ENCODE assay signal across 8 cellular contexts in genomic region chr11:31340903-31341572, GRCh38. TPM values are rescaled to one million over a fixed set of nuclear protein-coding genes. Genes with fewer than 3 reads are reported as not detected.
DNase-seq lines count a peak whose midpoint lies in the region; ATAC-seq, FAIRE-seq and TF ChIP-seq lines count a peak whose summit lies in the region.

No MANE protein-coding gene starts in this region.

- CTCF ChIA-PET in activated CD8-positive, alpha-beta T cell treated with anti-CD3 and anti-CD28 coated beads, Interleukin-2, amount 10 ng/mL, durations not matched to agents 7 days and 5 days (lab: Charles Lee) = interaction anchor here (1.0 kb wide), 1 partner anchor 28 kb away, joined by 4 read pairs; the partner anchor contains the start of genes DCDC1 and DNAJC24
- CTCF ChIA-PET in HepG2 (lab: Yijun Ruan, JAX; ENCODE audit: low intra/inter-chr PET ratio, low total read pairs) = no interaction called here

- no peak for TF ChIP-seq RAD21 in HepG2 (CRISPR knock-in tag; IDR thresholded peaks at IDR 0.05)

- WGBS in HepG2 (ENCODE audit: low lambda C conversion rate) = 28% methylated on average over 5 of the region's 5 CpGs

- H3K4me1 Mint-ChIP-seq in activated CD8-positive, alpha-beta T cell treated with anti-CD3 and anti-CD28 coated beads, Interleukin-2, amount 10 ng/mL, durations not matched to agents 7 days and 5 days (ENCODE audit: low read depth) = no peaks in the 10 kb centered on the region

- H3K79me2 ChIP-seq in KMS-11 (ENCODE audit: insufficient read depth, low read depth) (no peaks in the 10 kb centered on the region), HepG2 (ENCODE audit: insufficient read depth, low read length) (no peaks in the 10 kb centered on the region)

- intact Hi-C loops in left cardiac atrium (cut with DNase I) = no loop called here
- intact Hi-C loops in HepG2 (cut with micrococcal nuclease; ENCODE audit: unreplicated experiment) = loop anchor here (1.0 to 10.0 kb wide), 2 partner anchors 236 to 530 kb away; no protein-coding TSS in a partner anchor

- no peaks in the 10 kb centered on the region for H3K27me3 ChIP-seq in cardiac muscle cell
- no peaks in the 10 kb centered on the region for H3K27me3 ChIP-seq in KMS-11 (ENCODE audit: insufficient read depth, low read depth)
- no peaks in the 10 kb centered on the region for H3K27me3 ChIP-seq in HepG2 (ENCODE audit: control insufficient read depth in 1 of 2, insufficient read depth in 2 of 2, low read length in 2 of 2)

- ATAC-seq in left cardiac atrium = no peak
- no peak for ATAC-seq in activated CD8-positive, alpha-beta T cell treated with anti-CD3 and anti-CD28 coated beads, Interleukin-2, amount 10 ng/mL, durations not matched to agents 7 days and 5 days
- ATAC-seq in HepG2 = peak; percentile 88
- ATAC-seq in HG03460 (IDR thresholded peaks at IDR 0.05; ENCODE audit: unreplicated experiment) = no peak

- no peak overlapping the region for H3K9ac ChIP-seq in KMS-11
- no peak overlapping the region for H3K9ac ChIP-seq in HepG2 (ENCODE audit: insufficient read depth, low read depth, low read length)

- in situ Hi-C loops in HepG2 (cut with HindIII; ENCODE audit: extremely low pct_ligation_motif_present, low pct_unique_long_range_greater_than_20kb) = no loop called here

- H3K36me3 ChIP-seq in cardiac muscle cell (no peaks in the 10 kb centered on the region), KMS-11 (ENCODE audit: insufficient read depth) (no peaks in the 10 kb centered on the region), HepG2 (replicated peaks in 1 of 2; ENCODE audit: control insufficient read depth in 1 of 2, insufficient read depth in 2 of 2, low read length in 2 of 2) (no peaks in the 10 kb centered on the region)

- TF ChIP-seq CTCF in cardiac muscle cell (IDR thresholded peaks at IDR 0.05; ENCODE audit: low read depth, low read length) (peak; percentile 62), KMS-11 (conservative IDR thresholded peaks at IDR 0.05; ENCODE audit: low read depth, low read length) (peak; percentile 56), HepG2 (CRISPR knock-in tag; IDR thresholded peaks at IDR 0.05) (peak; percentile 51)

- no peaks in the 10 kb centered on the region for H3K36me3 Mint-ChIP-seq in activated CD8-positive, alpha-beta T cell treated with anti-CD3 and anti-CD28 coated beads, Interleukin-2, amount 10 ng/mL, durations not matched to agents 7 days and 5 days (ENCODE audit: low read depth)

- peaks cover 7% of the 10 kb centered on the region for H3K27me3 Mint-ChIP-seq in activated CD8-positive, alpha-beta T cell treated with anti-CD3 and anti-CD28 coated beads, Interleukin-2, amount 10 ng/mL, durations not matched to agents 7 days and 5 days (ENCODE audit: low read depth)

- no peak overlapping the region for H3K4me3 Mint-ChIP-seq in activated CD8-positive, alpha-beta T cell treated with anti-CD3 and anti-CD28 coated beads, Interleukin-2, amount 10 ng/mL, durations not matched to agents 7 days and 5 days

- no peaks in the 10 kb centered on the region for H3K9me3 Mint-ChIP-seq in activated CD8-positive, alpha-beta T cell treated with anti-CD3 and anti-CD28 coated beads, Interleukin-2, amount 10 ng/mL, durations not matched to agents 7 days and 5 days (ENCODE audit: insufficient read depth)

- H3K4me3 ChIP-seq in cardiac muscle cell (no peak overlapping the region), KMS-11 (IDR thresholded peaks at IDR 0.05; ENCODE audit: insufficient read depth, low read depth, low read length) (no peak overlapping the region), HepG2 (replicated peaks in 1 of 3; ENCODE audit: insufficient read depth in 1 of 3, low read depth in 2 of 3, low read length in 3 of 3) (no peak overlapping the region)

- H3K4me2 ChIP-seq in KMS-11 (no peak overlapping the region), HepG2 (ENCODE audit: low read depth, low read length) (no peak overlapping the region)

- H3K4me1 ChIP-seq in cardiac muscle cell (ENCODE audit: low read depth) = no peaks in the 10 kb centered on the region
- no peaks in the 10 kb centered on the region for H3K4me1 ChIP-seq in KMS-11 (ENCODE audit: low read depth, poor library complexity, severe bottlenecking)
- H3K4me1 ChIP-seq in HepG2 (ENCODE audit: insufficient read depth, low read length) = no peaks in the 10 kb centered on the region

- TF ChIP-seq EP300 in HepG2 (IDR thresholded peaks at IDR 0.05; ENCODE audit: low read depth in 2 of 2, low read length in 2 of 2) = no peak
- TF ChIP-seq EP300 in HepG2 (CRISPR knock-in tag; IDR thresholded peaks at IDR 0.05; ENCODE audit: borderline replicate concordance) = no peak

- H4K20me1 ChIP-seq in KMS-11 (ENCODE audit: insufficient read depth) = no peaks in the 10 kb centered on the region
- H4K20me1 ChIP-seq in HepG2 (ENCODE audit: insufficient read depth, low read length) = no peaks in the 10 kb centered on the region

- H3K9me3 ChIP-seq in cardiac muscle cell (ENCODE audit: low read depth) (no peaks in the 10 kb centered on the region), HepG2 (ENCODE audit: low read length) (no peaks in the 10 kb centered on the region)

- BruUV-seq in HepG2 (replicated peaks; lab: Mats Ljungman, UMichigan) = no TSS peak

- no peak for TF ChIP-seq POLR2A in HepG2 (IDR thresholded peaks at IDR 0.05; ENCODE audit: insufficient read depth in 1 of 2, low read depth in 2 of 2, low read length in 2 of 2)

- DNase-seq in cardiac muscle cell (ENCODE audit: low read depth in 1 of 2, low spot score in 1 of 2) (peak; percentile 49 to 50), left cardiac atrium (no peak), HepG2 (ENCODE audit: low spot score) (peak; percentile 45), DMS79 (lab: John Stamatoyannopoulos, UW) (no peak), pons (ENCODE audit: low spot score) (no peak)
- peak; percentile 20 for DNase-seq in activated CD8-positive, alpha-beta T cell treated with anti-CD3 and anti-CD28 coated beads, Interleukin-2, amount 10 ng/mL, durations not matched to agents 7 days and 5 days

- H3K27ac Mint-ChIP-seq in activated CD8-positive, alpha-beta T cell treated with anti-CD3 and anti-CD28 coated beads, Interleukin-2, amount 10 ng/mL, durations not matched to agents 7 days and 5 days = no peak overlapping the region

- H3K27ac ChIP-seq in cardiac muscle cell (no peak overlapping the region), KMS-11 (no peak overlapping the region), HepG2 (ENCODE audit: extremely low read length, insufficient read depth, low read length) (no peak overlapping the region)

- peak; percentile 34 for FAIRE-seq in HepG2 (lab: Jason Lieb, UNC)

- H2AFZ ChIP-seq in KMS-11 (ENCODE audit: low read depth) (no peak overlapping the region), HepG2 (ENCODE audit: low read length) (no peak overlapping the region)

- POLR2A ChIA-PET in activated CD8-positive, alpha-beta T cell treated with anti-CD3 and anti-CD28 coated beads, Interleukin-2, amount 10 ng/mL, durations not matched to agents 7 days and 5 days (lab: Charles Lee) = no interaction called here
- POLR2A ChIA-PET in HepG2 (lab: Yijun Ruan, JAX) = no interaction called here

RNA-seq across cellular contexts. Expression of gene DCDC1, which starts 28.5 kb away (rescaled TPM):
- 1.0 and 1.1 TPM in 2 replicates for total RNA-seq in cardiac muscle cell
- polyA plus RNA-seq in cardiac muscle cell = 0.76 TPM in 1 of 2 replicates, not detected in the other
- total RNA-seq in left cardiac atrium = under 1 TPM; 0.13 to 0.15 TPM
- total RNA-seq in activated CD8-positive, alpha-beta T cell treated with anti-CD3 and anti-CD28 coated beads, Interleukin-2, amount 10 ng/mL, durations not matched to agents 7 days and 5 days = not detected
- 0.24 and 0.27 TPM in 2 replicates for total RNA-seq in HepG2 (2016; rRNA removed; fragmentation: Illumina TruSeq; extraction: Trizol)
- 0.10 TPM in 1 of 2 replicates, not detected in the other for total RNA-seq in HepG2 (2016; cell fraction: cytosol; rRNA removed; fragmentation: Illumina TruSeq; extraction: Trizol; ENCODE audit: low read depth)
- total RNA-seq in HepG2 (2016; cell fraction: insoluble cytoplasmic fraction; rRNA removed; fragmentation: Illumina TruSeq; extraction: Trizol) = 0.24 and 0.43 TPM in 2 replicates
- total RNA-seq in HepG2 (2016; cell fraction: membrane; rRNA removed; fragmentation: Illumina TruSeq; extraction: Trizol) = 0.14 and 0.40 TPM in 2 replicates
- 0.66 and 0.96 TPM in 2 replicates for total RNA-seq in HepG2 (2016; cell fraction: nucleus; rRNA removed; fragmentation: Illumina TruSeq; extraction: Trizol)
- 0.12 and 0.13 TPM in 2 replicates for polyA plus RNA-seq in HepG2 (2011; rRNA removed)
- 0.05 and 0.14 TPM in 2 replicates for polyA plus RNA-seq in HepG2 (2011; cell fraction: cytosol; rRNA removed)
- 0.23 and 0.26 TPM in 2 replicates for polyA plus RNA-seq in HepG2 (2011; cell fraction: nucleus; rRNA removed)
- 0.09 and 0.15 TPM in 2 replicates for polyA plus RNA-seq in HepG2 (2012)
- 0.03 TPM in 2 replicates for polyA plus RNA-seq in HepG2 (2016; cell fraction: cytosol; fragmentation: Illumina TruSeq; extraction: Trizol; ENCODE audit: low read depth)
- polyA plus RNA-seq in HepG2 (2016; cell fraction: insoluble cytoplasmic fraction; fragmentation: Illumina TruSeq; extraction: Trizol; ENCODE audit: low read depth) = 0.25 and 0.29 TPM in 2 replicates
- 0.11 and 0.16 TPM in 2 replicates for polyA plus RNA-seq in HepG2 (2016; cell fraction: membrane; fragmentation: Illumina TruSeq; extraction: Trizol; ENCODE audit: low read depth)
- 0.31 and 0.62 TPM in 2 replicates for polyA plus RNA-seq in HepG2 (2016; cell fraction: nucleus; fragmentation: Illumina TruSeq; extraction: Trizol; ENCODE audit: insufficient read depth, low read depth)
- polyA minus RNA-seq in HepG2 (2011; rRNA and poly(A)+ RNA removed; ENCODE audit: low replicate concordance) = 0.16 and 0.72 TPM in 2 replicates
- polyA minus RNA-seq in HepG2 (2011; cell fraction: cytosol; rRNA and poly(A)+ RNA removed) = 0.10 TPM in 1 of 2 replicates, not detected in the other
- polyA minus RNA-seq in HepG2 (2011; cell fraction: nucleus; rRNA and poly(A)+ RNA removed) = 0.99 and 1.8 TPM in 2 replicates

RNA-seq across cellular contexts. Expression of gene DNAJC24, which starts 28.6 kb away (rescaled TPM):
- total RNA-seq in cardiac muscle cell (12.1 and 12.2 TPM in 2 replicates), left cardiac atrium (10 to 100 TPM; 13.2 to 14.4 TPM), HepG2 (2016; rRNA removed; fragmentation: Illumina TruSeq; extraction: Trizol) (12.0 and 13.7 TPM in 2 replicates)
- polyA plus RNA-seq in cardiac muscle cell (6.1 and 13.8 TPM in 2 replicates), HepG2 (2011; rRNA removed) (8.8 and 10.5 TPM in 2 replicates)
- 10 to 100 TPM; 13.7 to 15.8 TPM for total RNA-seq in activated CD8-positive, alpha-beta T cell treated with anti-CD3 and anti-CD28 coated beads, Interleukin-2, amount 10 ng/mL, durations not matched to agents 7 days and 5 days
- 4.7 and 4.8 TPM in 2 replicates for total RNA-seq in HepG2 (2016; cell fraction: cytosol; rRNA removed; fragmentation: Illumina TruSeq; extraction: Trizol; ENCODE audit: low read depth)
- 10.3 and 12.2 TPM in 2 replicates for total RNA-seq in HepG2 (2016; cell fraction: insoluble cytoplasmic fraction; rRNA removed; fragmentation: Illumina TruSeq; extraction: Trizol)
- total RNA-seq in HepG2 (2016; cell fraction: membrane; rRNA removed; fragmentation: Illumina TruSeq; extraction: Trizol) = 7.9 and 10.1 TPM in 2 replicates
- 34.8 and 36.0 TPM in 2 replicates for total RNA-seq in HepG2 (2016; cell fraction: nucleus; rRNA removed; fragmentation: Illumina TruSeq; extraction: Trizol)
- 2.3 and 3.7 TPM in 2 replicates for polyA plus RNA-seq in HepG2 (2011; cell fraction: cytosol; rRNA removed)
- polyA plus RNA-seq in HepG2 (2011; cell fraction: nucleus; rRNA removed) = 11.8 and 16.1 TPM in 2 replicates
- polyA plus RNA-seq in HepG2 (2012) = 6.8 and 8.5 TPM in 2 replicates
- 4.0 and 7.4 TPM in 2 replicates for polyA plus RNA-seq in HepG2 (2016; cell fraction: cytosol; fragmentation: Illumina TruSeq; extraction: Trizol; ENCODE audit: low read depth)
- 8.9 and 12.3 TPM in 2 replicates for polyA plus RNA-seq in HepG2 (2016; cell fraction: insoluble cytoplasmic fraction; fragmentation: Illumina TruSeq; extraction: Trizol; ENCODE audit: low read depth)
- 6.2 and 6.5 TPM in 2 replicates for polyA plus RNA-seq in HepG2 (2016; cell fraction: membrane; fragmentation: Illumina TruSeq; extraction: Trizol; ENCODE audit: low read depth)
- 33.4 and 35.5 TPM in 2 replicates for polyA plus RNA-seq in HepG2 (2016; cell fraction: nucleus; fragmentation: Illumina TruSeq; extraction: Trizol; ENCODE audit: insufficient read depth, low read depth)
- 2.5 and 24.5 TPM in 2 replicates for polyA minus RNA-seq in HepG2 (2011; rRNA and poly(A)+ RNA removed; ENCODE audit: low replicate concordance)
- 4.0 and 4.1 TPM in 2 replicates for polyA minus RNA-seq in HepG2 (2011; cell fraction: cytosol; rRNA and poly(A)+ RNA removed)
- polyA minus RNA-seq in HepG2 (2011; cell fraction: nucleus; rRNA and poly(A)+ RNA removed) = 44.3 and 44.9 TPM in 2 replicates

Comparison
In these comparisons a context has a peak if more than half of its experiments do, and no peak if none do; other contexts are left out.
1. DNase-seq: peak in cardiac muscle cell (2 of 2), activated CD8-positive, alpha-beta T cell treated with anti-CD3 and anti-CD28 coated beads, Interleukin-2, amount 10 ng/mL, durations not matched to agents 7 days and 5 days (single experiment) and HepG2 (single experiment); none in left cardiac atrium (single experiment), DMS79 (single experiment) and pons (single experiment).
2. Peak in every context shown above with its lines, with median percentiles within 50 percentile points of each other: CTCF ChIP-seq.